ENCODE assay signal across 1 cellular context in genomic region chr10:114526497-114527238, GRCh38.
TF ChIP-seq lines count a peak whose summit lies in the region.

No MANE protein-coding gene starts in this region.

TF ChIP-seq in HepG2, 621 proteins besides CTCF, POLR2A, EP300 and RAD21 (continued from another document and continues in another):
- TF ChIP-seq ZNF142 (CRISPR knock-in tag; IDR thresholded peaks at IDR 0.05) (no peak), ZNF207 (IDR thresholded peaks at IDR 0.05; ENCODE audit: borderline replicate concordance) (no peak), CSRNP1 (CRISPR knock-in tag; IDR thresholded peaks at IDR 0.05) (no peak), ARHGAP35 (CRISPR knock-in tag; IDR thresholded peaks at IDR 0.05; ENCODE audit: borderline replicate concordance) (0 out of 2 replicates have a peak, but pooled peaks have one; percentile 54), TBX2 (CRISPR knock-in tag; IDR thresholded peaks at IDR 0.05; ENCODE audit: borderline replicate concordance) (peak; percentile 82; the same call in 1 of the 2 replicates), RERE (CRISPR knock-in tag; IDR thresholded peaks at IDR 0.05; ENCODE audit: low read depth) (peak; percentile 32; the same call in 1 of the 2 replicates), ZBTB1 (CRISPR knock-in tag; IDR thresholded peaks at IDR 0.05; ENCODE audit: borderline replicate concordance) (no peak), HMGA1 (CRISPR knock-in tag; conservative IDR thresholded peaks at IDR 0.05) (no peak), ZNF382 (CRISPR knock-in tag; IDR thresholded peaks at IDR 0.05; ENCODE audit: borderline replicate concordance) (no peak), KLF11 (CRISPR knock-in tag; IDR thresholded peaks at IDR 0.05) (peak; percentile 71; the same call in 1 of the 2 replicates), NR3C1 (CRISPR knock-in tag; IDR thresholded peaks at IDR 0.05) (no peak), IKZF1 (IDR thresholded peaks at IDR 0.05) (no peak), RBFOX2 (IDR thresholded peaks at IDR 0.05; ENCODE audit: low read depth, low read length) (0 out of 2 replicates have a peak, but pooled peaks have one; percentile 51), ONECUT2 (CRISPR knock-in tag; IDR thresholded peaks at IDR 0.05) (peak; percentile 31; the same call in 1 of the 2 replicates), MBNL3 (CRISPR knock-in tag; conservative IDR thresholded peaks at IDR 0.05) (no peak), CSRNP2 (CRISPR knock-in tag; conservative IDR thresholded peaks at IDR 0.05; ENCODE audit: low read depth) (no peak), ZBTB20 (CRISPR knock-in tag; IDR thresholded peaks at IDR 0.05; ENCODE audit: borderline replicate concordance, low read depth) (peak; percentile 92), PAF1 (CRISPR knock-in tag; IDR thresholded peaks at IDR 0.05) (no peak), ZNF501 (CRISPR knock-in tag; IDR thresholded peaks at IDR 0.05) (peak; percentile 83), ZNF512 (CRISPR knock-in tag; IDR thresholded peaks at IDR 0.05) (no peak), ZSCAN12 (CRISPR knock-in tag; IDR thresholded peaks at IDR 0.05) (no peak; the same call in 1 of the 2 replicates), CENPBD1 (CRISPR knock-in tag; IDR thresholded peaks at IDR 0.05; ENCODE audit: borderline replicate concordance, low read depth) (no peak), KLF6 (CRISPR knock-in tag; IDR thresholded peaks at IDR 0.05) (0 out of 2 replicates have a peak, but pooled peaks have one; percentile 61), ZNF180 (CRISPR knock-in tag; IDR thresholded peaks at IDR 0.05; ENCODE audit: borderline replicate concordance, low read depth) (no peak), ZNF720 (CRISPR knock-in tag; IDR thresholded peaks at IDR 0.05) (no peak), ZNF138 (CRISPR knock-in tag; IDR thresholded peaks at IDR 0.05; ENCODE audit: low read depth) (no peak; the same call in 1 of the 2 replicates), LBX2 (CRISPR knock-in tag; IDR thresholded peaks at IDR 0.05; ENCODE audit: borderline replicate concordance) (peak; percentile 56; the same call in 1 of the 2 replicates), ZNF564 (CRISPR knock-in tag; IDR thresholded peaks at IDR 0.05) (no peak; the same call in 1 of the 2 replicates), ZNF337 (CRISPR knock-in tag; IDR thresholded peaks at IDR 0.05; ENCODE audit: borderline replicate concordance, low read depth) (0 out of 2 replicates have a peak, but pooled peaks have one; percentile 45), RXRB (CRISPR knock-in tag; IDR thresholded peaks at IDR 0.05; ENCODE audit: borderline replicate concordance) (peak; percentile 63), ZNF234 (CRISPR knock-in tag; conservative IDR thresholded peaks at IDR 0.05) (no peak), SALL2 (CRISPR knock-in tag; IDR thresholded peaks at IDR 0.05) (0 out of 2 replicates have a peak, but pooled peaks have one; percentile 33), HOXA3 (CRISPR knock-in tag; IDR thresholded peaks at IDR 0.05) (peak; percentile 81), CBX1 (IDR thresholded peaks at IDR 0.05; ENCODE audit: low read depth) (no peak), ZMYM4 (CRISPR knock-in tag; IDR thresholded peaks at IDR 0.05) (peak; percentile 76), ZNF570 (CRISPR knock-in tag; IDR thresholded peaks at IDR 0.05; ENCODE audit: borderline replicate concordance) (no peak), ZNF576 (CRISPR knock-in tag; IDR thresholded peaks at IDR 0.05) (no peak), THAP9 (CRISPR knock-in tag; IDR thresholded peaks at IDR 0.05; ENCODE audit: borderline replicate concordance) (peak; percentile 83; the same call in 1 of the 2 replicates), ESRRA (CRISPR knock-in tag; IDR thresholded peaks at IDR 0.05; ENCODE audit: low read depth) (peak; percentile 87), ZNF383 (CRISPR knock-in tag; IDR thresholded peaks at IDR 0.05; ENCODE audit: borderline replicate concordance) (no peak), SNAPC5 (CRISPR knock-in tag; IDR thresholded peaks at IDR 0.05; ENCODE audit: borderline replicate concordance) (no peak), ZNF543 (CRISPR knock-in tag; IDR thresholded peaks at IDR 0.05) (peak; percentile 81)
